Comparison of ENCODE assay signal across 32 cellular contexts in genomic region chr10:72952189-72952900, GRCh38. TPM values are rescaled to one million over a fixed set of nuclear protein-coding genes. Genes with fewer than 3 reads are reported as not detected.
DNase-seq lines count a peak whose midpoint lies in the region; ATAC-seq and TF ChIP-seq lines count a peak whose summit lies in the region.
"Had no signal": no experiment of that assay in that cellular context is flagged by ENCODE, and none has a peak within 500 bp of the region (broad histone marks: within the 10 kb centered on the region; RNA-seq: fewer than 3 reads in every experiment).

No MANE protein-coding gene starts in this region.

- H3K27ac ChIP-seq in HUES64 (ENCODE audit: low read depth, low read length) (0 out of 2 replicates have a peak overlapping the region, but pooled peaks have one; percentile 24), VCaP (peak overlapping the region; percentile 81), lower lobe of right lung (no peak overlapping the region), SK-N-SH (ENCODE audit: low read depth in 2 of 2, low read length in 1 of 2) (no peak overlapping the region)
- H3K27ac ChIP-seq: psoas muscle had no signal

- H3K9me3 ChIP-seq in HUES64 (ENCODE audit: insufficient read depth, low read depth, low read length) (no peaks in the 10 kb centered on the region), lower lobe of right lung (no peaks in the 10 kb centered on the region), SK-N-SH (no peaks in the 10 kb centered on the region)
- H3K9me3 ChIP-seq: psoas muscle had no signal

- no peaks in the 10 kb centered on the region for H3K9me3 Mint-ChIP-seq in nephron progenitor cell
- H3K9me3 Mint-ChIP-seq: activated naive CD8-positive, alpha-beta T cell treated with anti-CD3 and anti-CD28 coated beads, Interleukin-2, amount 10 ng/mL, durations not matched to agents 7 days and 5 days; CD4-positive, alpha-beta T cell; memory B cell; type B pancreatic cell had no signal

- POLR2A ChIA-PET in SK-N-SH (lab: Yijun Ruan, JAX), result no interaction called here

- H3K9ac ChIP-seq in HUES64 (ENCODE audit: low read depth, low read length) (no peak overlapping the region), SK-N-SH (no peak overlapping the region)

- H3K4me3 ChIP-seq in HUES64 (ENCODE audit: low read length) (0 out of 2 replicates have a peak overlapping the region, but pooled peaks have one; percentile 1), lower lobe of right lung (peak overlapping the region; percentile 0), SK-N-SH (ENCODE audit: low read depth in 2 of 2, low read length in 1 of 2) (no peak overlapping the region)
- H3K4me3 ChIP-seq: psoas muscle had no signal

- DNase-seq in DMS79 treated with DMSO at 0.1 percent for 48 hours (lab: John Stamatoyannopoulos, UW) (peak; percentile 10), DMS79 (lab: John Stamatoyannopoulos, UW) (no peak), lower lobe of right lung (no peak), SK-N-SH (no peak), nephron progenitor cell (no peak)
- DNase-seq: 8988T; activated CD4-positive, alpha-beta T cell treated with anti-CD3 and anti-CD28 coated beads for 1 hour; activated CD8-positive, alpha-beta T cell treated with anti-CD3 and anti-CD28 coated beads, Interleukin-2, amount 10 ng/mL, durations not matched to agents 7 days and 5 days; activated effector memory CD4-positive, alpha-beta T cell treated with Interleukin-2 at 50 U/mL for 16 hours; activated naive CD8-positive, alpha-beta T cell treated with anti-CD3 and anti-CD28 coated beads, Interleukin-2, amount 10 ng/mL, durations not matched to agents 7 days and 5 days; activated T-cell treated with anti-CD3 and anti-CD28 coated beads for 4 hours; CD4-positive, alpha-beta T cell; central memory CD4-positive, alpha-beta T cell; dermis blood vessel endothelial cell; DND-41; KBM-7; kidney; MM.1S; NCI-H1417 treated with DMSO at 0.1 percent for 48 hours; psoas muscle; Right ventricle myocardium superior; T-helper 1 cell had no signal

- TF ChIP-seq CTCF in VCaP (conservative IDR thresholded peaks at IDR 0.05) (no peak), lower lobe of right lung (IDR thresholded peaks at IDR 0.05) (no peak), SK-N-SH (IDR thresholded peaks at IDR 0.05) (no peak), nephron progenitor cell (IDR thresholded peaks at IDR 0.05) (no peak)

- H3K4me1 Mint-ChIP-seq in nephron progenitor cell, result peaks cover 33% of the 10 kb centered on the region
- H3K4me1 Mint-ChIP-seq: activated naive CD8-positive, alpha-beta T cell treated with anti-CD3 and anti-CD28 coated beads, Interleukin-2, amount 10 ng/mL, durations not matched to agents 7 days and 5 days; memory B cell had no signal

- TF ChIP-seq EP300 in SK-N-SH (IDR thresholded peaks at IDR 0.05; ENCODE audit: borderline replicate concordance in 1 of 2, low read depth in 1 of 2, low read length in 1 of 2), result no peak

- no peaks in the 10 kb centered on the region for H3K36me3 Mint-ChIP-seq in nephron progenitor cell (ENCODE audit: low read depth)
- H3K36me3 Mint-ChIP-seq: activated naive CD8-positive, alpha-beta T cell treated with anti-CD3 and anti-CD28 coated beads, Interleukin-2, amount 10 ng/mL, durations not matched to agents 7 days and 5 days; memory B cell; type B pancreatic cell had no signal

- no peak for ATAC-seq in lower lobe of right lung
- ATAC-seq in GM19035 (IDR thresholded peaks at IDR 0.05; ENCODE audit: unreplicated experiment), result no peak
- ATAC-seq: activated CD8-positive, alpha-beta T cell treated with anti-CD3 and anti-CD28 coated beads, Interleukin-2, amount 10 ng/mL, durations not matched to agents 7 days and 5 days; HCT116; psoas muscle had no signal

- no peaks in the 10 kb centered on the region for H3K79me2 ChIP-seq in SK-N-SH (ENCODE audit: insufficient read depth)

- H4K20me1 ChIP-seq in SK-N-SH (ENCODE audit: insufficient read depth), result no peaks in the 10 kb centered on the region

- H3K9me2 ChIP-seq in SK-N-SH, result no peaks in the 10 kb centered on the region

- no peak overlapping the region for H3K27ac Mint-ChIP-seq in nephron progenitor cell
- H3K27ac Mint-ChIP-seq: activated CD8-positive, alpha-beta T cell treated with anti-CD3 and anti-CD28 coated beads, Interleukin-2, amount 10 ng/mL, durations not matched to agents 7 days and 5 days; activated naive CD8-positive, alpha-beta T cell treated with anti-CD3 and anti-CD28 coated beads, Interleukin-2, amount 10 ng/mL, durations not matched to agents 7 days and 5 days; CD4-positive, alpha-beta T cell; memory B cell; type B pancreatic cell had no signal

- no peaks in the 10 kb centered on the region for H3F3A ChIP-seq in SK-N-SH (replicated peaks; ENCODE audit: insufficient read depth)

- H3K4me1 ChIP-seq in HUES64 (ENCODE audit: insufficient read depth, low read length) (peaks cover 24% of the 10 kb centered on the region), lower lobe of right lung (no peaks in the 10 kb centered on the region), SK-N-SH (ENCODE audit: control insufficient read depth in 1 of 2, insufficient read depth in 2 of 2, low read depth in 1 of 2, low read length in 1 of 2) (peaks cover 0 to 13% of the 10 kb centered on the region in 2 experiments; a peak in 1 of 4 replicates)
- H3K4me1 ChIP-seq: psoas muscle had no signal

- no peak overlapping the region for H2AFZ ChIP-seq in SK-N-SH (ENCODE audit: low read depth)

- intact Hi-C loops in lower lobe of right lung (cut with DNase I), result no loop called here

- no peak for TF ChIP-seq RAD21 in SK-N-SH (IDR thresholded peaks at IDR 0.05; ENCODE audit: low read length)

- no peak overlapping the region for H3K4me3 Mint-ChIP-seq in nephron progenitor cell
- H3K4me3 Mint-ChIP-seq: activated CD8-positive, alpha-beta T cell treated with anti-CD3 and anti-CD28 coated beads, Interleukin-2, amount 10 ng/mL, durations not matched to agents 7 days and 5 days; activated naive CD8-positive, alpha-beta T cell treated with anti-CD3 and anti-CD28 coated beads, Interleukin-2, amount 10 ng/mL, durations not matched to agents 7 days and 5 days; CD4-positive, alpha-beta T cell; memory B cell; type B pancreatic cell had no signal

- H3K27me3 Mint-ChIP-seq in nephron progenitor cell (ENCODE audit: low read depth, poor library complexity), result peaks cover 2% of the 10 kb centered on the region

- CTCF ChIA-PET in SK-N-SH (lab: Yijun Ruan, JAX), result no interaction called here

- H3K4me2 ChIP-seq in SK-N-SH, result no peak overlapping the region

- H3K36me3 ChIP-seq in HUES64 (ENCODE audit: insufficient read depth, low read length) (no peaks in the 10 kb centered on the region), lower lobe of right lung (no peaks in the 10 kb centered on the region), SK-N-SH (replicated peaks in 1 of 2; ENCODE audit: control insufficient read depth in 1 of 2, insufficient read depth in 2 of 2, low read length in 1 of 2) (no peaks in the 10 kb centered on the region)

- 78% methylated on average over 10 of the region's 10 CpGs for WGBS in HUES64
- WGBS in SK-N-SH (ENCODE audit: low lambda C conversion rate), result 76% methylated on average over 10 of the region's 10 CpGs

- no peaks in the 10 kb centered on the region for H3K27me3 ChIP-seq in HUES64 (ENCODE audit: insufficient read depth, low read length)
- H3K27me3 ChIP-seq in lower lobe of right lung (ENCODE audit: low read depth), result no peaks in the 10 kb centered on the region
- no peaks in the 10 kb centered on the region; the same call in 1 of the 2 replicates for H3K27me3 ChIP-seq in SK-N-SH (ENCODE audit: insufficient read depth)

TF ChIP-seq in SK-N-SH, 30 proteins besides CTCF, POLR2A, EP300 and RAD21:
- TF ChIP-seq JUND (IDR thresholded peaks at IDR 0.05), result no peak
- no peak for TF ChIP-seq REST (IDR thresholded peaks at IDR 0.05; ENCODE audit: low read depth, low read length)
- TF ChIP-seq FOXM1 (IDR thresholded peaks at IDR 0.05; ENCODE audit: low read depth), result no peak
- no peak for TF ChIP-seq NRF1 (IDR thresholded peaks at IDR 0.05; ENCODE audit: low read depth, low read length)
- no peak for TF ChIP-seq MXI1 (IDR thresholded peaks at IDR 0.05; ENCODE audit: low read depth, low read length)
- no peak for TF ChIP-seq TCF12 (IDR thresholded peaks at IDR 0.05)
- TF ChIP-seq MEF2A (IDR thresholded peaks at IDR 0.05; ENCODE audit: borderline replicate concordance, low read depth), result no peak
- TF ChIP-seq RXRA (IDR thresholded peaks at IDR 0.05; ENCODE audit: borderline replicate concordance, low read depth), result no peak

RNA-seq across cellular contexts. Expression of gene PLA2G12B, which starts 2.3 kb away (rescaled TPM):
- not detected for polyA plus RNA-seq in HUES64 (2013, experiment 1 of 2)
- polyA plus RNA-seq in HUES64 (2013, experiment 2 of 2), result 0.25 TPM
- total RNA-seq in lower lobe of right lung, result 2.0 TPM
- polyA plus RNA-seq in SK-N-SH (2012; rRNA removed), result not detected in 2 replicates
- polyA plus RNA-seq in SK-N-SH (2012; cell fraction: cytosol; rRNA removed), result 0.04 TPM in 1 of 2 replicates, not detected in the other
- polyA plus RNA-seq in SK-N-SH (2012; cell fraction: nucleus; rRNA removed), result not detected in 2 replicates
- total RNA-seq: activated CD8-positive, alpha-beta T cell treated with anti-CD3 and anti-CD28 coated beads, Interleukin-2, amount 10 ng/mL, durations not matched to agents 7 days and 5 days; activated naive CD8-positive, alpha-beta T cell treated with anti-CD3 and anti-CD28 coated beads, Interleukin-2, amount 10 ng/mL, durations not matched to agents 7 days and 5 days; astrocyte; CD4-positive, alpha-beta T cell; fibroblast of lung; OCI-LY7; skeletal muscle tissue had no signal
- polyA plus RNA-seq: fibroblast of lung had no signal

RNA-seq across cellular contexts. Expression of gene OIT3, which starts 58.8 kb away (rescaled TPM):
- polyA plus RNA-seq in HUES64 (2013, experiment 1 of 2), result not detected
- not detected for polyA plus RNA-seq in HUES64 (2013, experiment 2 of 2)
- 0.18 TPM for total RNA-seq in lower lobe of right lung
- 0.05 TPM in 1 of 2 replicates, not detected in the other for polyA plus RNA-seq in SK-N-SH (2012; rRNA removed)
- 0.03 TPM in 1 of 2 replicates, not detected in the other for polyA plus RNA-seq in SK-N-SH (2012; cell fraction: cytosol; rRNA removed)
- polyA plus RNA-seq in SK-N-SH (2012; cell fraction: nucleus; rRNA removed), result 0.14 and 0.15 TPM in 2 replicates
- total RNA-seq: activated CD8-positive, alpha-beta T cell treated with anti-CD3 and anti-CD28 coated beads, Interleukin-2, amount 10 ng/mL, durations not matched to agents 7 days and 5 days; activated naive CD8-positive, alpha-beta T cell treated with anti-CD3 and anti-CD28 coated beads, Interleukin-2, amount 10 ng/mL, durations not matched to agents 7 days and 5 days; CD4-positive, alpha-beta T cell; kidney; OCI-LY7; psoas muscle; Right ventricle myocardium superior had no signal

Comparison
In these comparisons a context has a peak if more than half of its experiments do, and no peak if none do; other contexts are left out.
1. H3K27ac ChIP-seq: peak in HUES64 (single experiment) and VCaP (single experiment); none in lower lobe of right lung (single experiment) and SK-N-SH (0 of 2).
2. H3K4me3 ChIP-seq: peak in HUES64 (single experiment) and lower lobe of right lung (single experiment); none in SK-N-SH (0 of 2).